Comparison of ENCODE assay signal across 35 cellular contexts in genomic region chr6:29130644-29131043, GRCh38. TPM values are rescaled to one million over a fixed set of nuclear protein-coding genes. Genes with fewer than 3 reads are reported as not detected.
"Had no signal": no experiment of that assay in that cellular context is flagged by ENCODE, and none has a peak within 500 bp of the region (broad histone marks: within the 10 kb centered on the region; RNA-seq: fewer than 3 reads in every experiment).

No MANE protein-coding gene starts in this region.

- H3K9me3 ChIP-seq: adrenal gland, body of pancreas, esophagus muscularis mucosa, gastrocnemius medialis had no signal

- H3K36me3 ChIP-seq: adrenal gland, esophagus muscularis mucosa, gastrocnemius medialis, WERI-Rb-1 had no signal

- H3K27me3 ChIP-seq: adrenal gland, foreskin keratinocyte, gastrocnemius medialis had no signal

- H3K4me1 ChIP-seq: adrenal gland, body of pancreas, esophagus muscularis mucosa, foreskin keratinocyte, gastrocnemius medialis had no signal

- ATAC-seq: activated CD4-positive, CD25-positive, alpha-beta regulatory T cell treated with anti-CD3 and anti-CD28 coated beads, Interleukin-2, amount 50 U/mL, for 24 hours; activated CD8-positive, alpha-beta memory T cell treated with anti-CD3 and anti-CD28 coated beads, Interleukin-2, amount 10 ng/mL, durations not matched to agents 7 days and 5 days; activated CD8-positive, alpha-beta T cell treated with anti-CD3 and anti-CD28 coated beads, Interleukin-2, amount 10 ng/mL, durations not matched to agents 7 days and 5 days; activated naive CD4-positive, alpha-beta T cell treated with anti-CD3 and anti-CD28 coated beads, Interleukin-2, amount 50 U/mL, for 72 hours; body of pancreas; effector memory CD8-positive, alpha-beta T cell; foreskin keratinocyte; gastrocnemius medialis; T-helper 17 cell had no signal

- DNase-seq: activated B cell treated with CpG ODN at 0.5 μM for 24 hours; activated CD4-positive, alpha-beta T cell treated with anti-CD3 and anti-CD28 coated beads for 48 hours; activated CD4-positive, alpha-beta T cell treated with anti-CD3 and anti-CD28 coated beads, Interleukin-2, amount 50 U/mL, for 1 hour; activated CD4-positive, alpha-beta T cell treated with anti-CD3 and anti-CD28 coated beads, Interleukin-2, amount 50 U/mL, for 48 hours; activated CD8-positive, alpha-beta memory T cell treated with anti-CD3 and anti-CD28 coated beads, Interleukin-2, amount 10 ng/mL, durations not matched to agents 7 days and 5 days; activated CD8-positive, alpha-beta memory T cell treated with anti-CD3 and anti-CD28 coated beads, Interleukin-2, amount 50 U/mL, for 4 hours; activated CD8-positive, alpha-beta T cell treated with anti-CD3 and anti-CD28 coated beads, Interleukin-2, amount 10 ng/mL, durations not matched to agents 7 days and 5 days; activated gamma-delta T cell; activated naive CD4-positive, alpha-beta T cell; activated naive CD4-positive, alpha-beta T cell treated with anti-CD3 and anti-CD28 coated beads, Interleukin-2, amount 10 ng/mL, durations not matched to agents 7 days and 5 days; activated T-cell treated with anti-CD3 and anti-CD28 coated beads, Interleukin-2, amount 50 U/mL, for 1 hour; activated T-cell treated with anti-CD3 and anti-CD28 coated beads, Interleukin-2, amount 50 U/mL, for 48 hours; adrenal gland; amygdala; aorta; body of pancreas; caudate nucleus; cortex of kidney; dermis blood vessel endothelial cell; effector CD4-positive, alpha-beta T cell; effector memory CD8-positive, alpha-beta T cell; erythroblast; foreskin keratinocyte; gastrocnemius medialis; T-helper 1 cell; T-helper 17 cell; T1000; WERI-Rb-1 had no signal

- H3K4me3 Mint-ChIP-seq: activated B cell treated with CpG ODN at 0.5 μM for 24 hours; activated CD8-positive, alpha-beta memory T cell treated with anti-CD3 and anti-CD28 coated beads, Interleukin-2, amount 10 ng/mL, durations not matched to agents 7 days and 5 days; activated CD8-positive, alpha-beta T cell treated with anti-CD3 and anti-CD28 coated beads, Interleukin-2, amount 10 ng/mL, durations not matched to agents 7 days and 5 days; activated naive CD4-positive, alpha-beta T cell treated with anti-CD3 and anti-CD28 coated beads, Interleukin-2, amount 10 ng/mL, durations not matched to agents 7 days and 5 days; effector memory CD8-positive, alpha-beta T cell; T-helper 17 cell; T-helper 2 cell treated with Interferon-gamma antibody and Interleukin-4, amounts not matched to agents 5 μg/mL and 100 μg/mL, for 36 hours had no signal

- FAIRE-seq: colon had no signal

- H3K27ac Mint-ChIP-seq: activated B cell treated with CpG ODN at 0.5 μM for 24 hours; activated CD8-positive, alpha-beta memory T cell treated with anti-CD3 and anti-CD28 coated beads, Interleukin-2, amount 10 ng/mL, durations not matched to agents 7 days and 5 days; activated CD8-positive, alpha-beta T cell treated with anti-CD3 and anti-CD28 coated beads, Interleukin-2, amount 10 ng/mL, durations not matched to agents 7 days and 5 days; activated naive CD4-positive, alpha-beta T cell treated with anti-CD3 and anti-CD28 coated beads, Interleukin-2, amount 50 U/mL, for 72 hours; effector memory CD8-positive, alpha-beta T cell; T-helper 17 cell; T-helper 2 cell treated with Interferon-gamma antibody and Interleukin-4, amounts not matched to agents 5 μg/mL and 100 μg/mL, for 36 hours had no signal

- H3K4me3 ChIP-seq: adrenal gland, body of pancreas, esophagus muscularis mucosa, gastrocnemius medialis had no signal

- H3K27ac ChIP-seq: adrenal gland, body of pancreas, esophagus muscularis mucosa, foreskin keratinocyte, gastrocnemius medialis, WERI-Rb-1 had no signal

- H3K36me3 Mint-ChIP-seq: activated CD8-positive, alpha-beta memory T cell treated with anti-CD3 and anti-CD28 coated beads, Interleukin-2, amount 10 ng/mL, durations not matched to agents 7 days and 5 days; activated naive CD4-positive, alpha-beta T cell treated with anti-CD3 and anti-CD28 coated beads, Interleukin-2, amount 10 ng/mL, durations not matched to agents 7 days and 5 days; activated naive CD4-positive, alpha-beta T cell treated with anti-CD3 and anti-CD28 coated beads, Interleukin-2, amount 50 U/mL, for 72 hours had no signal

- H3K4me1 Mint-ChIP-seq: activated B cell treated with CpG ODN at 0.5 μM for 24 hours; activated CD8-positive, alpha-beta memory T cell treated with anti-CD3 and anti-CD28 coated beads, Interleukin-2, amount 10 ng/mL, durations not matched to agents 7 days and 5 days; activated naive CD4-positive, alpha-beta T cell treated with anti-CD3 and anti-CD28 coated beads, Interleukin-2, amount 10 ng/mL, durations not matched to agents 7 days and 5 days; T-helper 17 cell had no signal

- H3K9me3 Mint-ChIP-seq: activated B cell treated with CpG ODN at 0.5 μM for 24 hours; activated naive CD4-positive, alpha-beta T cell treated with anti-CD3 and anti-CD28 coated beads, Interleukin-2, amount 10 ng/mL, durations not matched to agents 7 days and 5 days; activated naive CD4-positive, alpha-beta T cell treated with anti-CD3 and anti-CD28 coated beads, Interleukin-2, amount 50 U/mL, for 72 hours; effector memory CD8-positive, alpha-beta T cell; T-helper 2 cell treated with Interferon-gamma antibody and Interleukin-4, amounts not matched to agents 5 μg/mL and 100 μg/mL, for 36 hours had no signal

RNA-seq across cellular contexts. Expression of gene OR2J3, which starts 22.8 kb away (rescaled TPM):
- total RNA-seq: activated B cell treated with CpG ODN at 0.5 μM for 24 hours; activated CD8-positive, alpha-beta memory T cell treated with anti-CD3 and anti-CD28 coated beads for 36 hours; activated CD8-positive, alpha-beta memory T cell treated with anti-CD3 and anti-CD28 coated beads, Interleukin-2, amount 10 ng/mL, durations not matched to agents 7 days and 5 days; activated CD8-positive, alpha-beta T cell treated with anti-CD3 and anti-CD28 coated beads, Interleukin-2, amount 10 ng/mL, durations not matched to agents 7 days and 5 days; activated naive CD4-positive, alpha-beta T cell treated with anti-CD3 and anti-CD28 coated beads, Interleukin-2, amount 50 U/mL, for 72 hours; adrenal gland; aorta; body of pancreas; chondrocyte; dermis blood vessel endothelial cell; esophagus muscularis mucosa; foreskin keratinocyte; gastrocnemius medialis; T-helper 17 cell had no signal
- polyA plus RNA-seq: adrenal gland, foreskin keratinocyte had no signal

RNA-seq across cellular contexts. Expression of gene OR2J1, which starts 31.4 kb away (rescaled TPM):
- total RNA-seq: activated B cell treated with CpG ODN at 0.5 μM for 24 hours; activated CD8-positive, alpha-beta memory T cell treated with anti-CD3 and anti-CD28 coated beads for 36 hours; activated CD8-positive, alpha-beta memory T cell treated with anti-CD3 and anti-CD28 coated beads, Interleukin-2, amount 10 ng/mL, durations not matched to agents 7 days and 5 days; activated CD8-positive, alpha-beta T cell treated with anti-CD3 and anti-CD28 coated beads, Interleukin-2, amount 10 ng/mL, durations not matched to agents 7 days and 5 days; activated naive CD4-positive, alpha-beta T cell treated with anti-CD3 and anti-CD28 coated beads, Interleukin-2, amount 50 U/mL, for 72 hours; adrenal gland; aorta; body of pancreas; chondrocyte; dermis blood vessel endothelial cell; esophagus muscularis mucosa; foreskin keratinocyte; gastrocnemius medialis; T-helper 17 cell had no signal
- polyA plus RNA-seq: adrenal gland, aorta, foreskin keratinocyte had no signal

RNA-seq across cellular contexts. Expression of gene OR2J2, which starts 40.1 kb away (rescaled TPM):
- total RNA-seq: activated B cell treated with CpG ODN at 0.5 μM for 24 hours; activated CD8-positive, alpha-beta memory T cell treated with anti-CD3 and anti-CD28 coated beads for 36 hours; activated CD8-positive, alpha-beta memory T cell treated with anti-CD3 and anti-CD28 coated beads, Interleukin-2, amount 10 ng/mL, durations not matched to agents 7 days and 5 days; activated CD8-positive, alpha-beta T cell treated with anti-CD3 and anti-CD28 coated beads, Interleukin-2, amount 10 ng/mL, durations not matched to agents 7 days and 5 days; activated naive CD4-positive, alpha-beta T cell treated with anti-CD3 and anti-CD28 coated beads, Interleukin-2, amount 50 U/mL, for 72 hours; adrenal gland; aorta; body of pancreas; chondrocyte; dermis blood vessel endothelial cell; esophagus muscularis mucosa; foreskin keratinocyte; gastrocnemius medialis; T-helper 17 cell had no signal
- polyA plus RNA-seq: adrenal gland, aorta, foreskin keratinocyte had no signal

RNA-seq across cellular contexts. Expression of gene OR2B3, which starts 43.5 kb away (rescaled TPM):
- total RNA-seq: activated B cell treated with CpG ODN at 0.5 μM for 24 hours; activated CD8-positive, alpha-beta memory T cell treated with anti-CD3 and anti-CD28 coated beads for 36 hours; activated CD8-positive, alpha-beta memory T cell treated with anti-CD3 and anti-CD28 coated beads, Interleukin-2, amount 10 ng/mL, durations not matched to agents 7 days and 5 days; activated CD8-positive, alpha-beta T cell treated with anti-CD3 and anti-CD28 coated beads, Interleukin-2, amount 10 ng/mL, durations not matched to agents 7 days and 5 days; activated naive CD4-positive, alpha-beta T cell treated with anti-CD3 and anti-CD28 coated beads, Interleukin-2, amount 50 U/mL, for 72 hours; adrenal gland; aorta; body of pancreas; chondrocyte; dermis blood vessel endothelial cell; esophagus muscularis mucosa; foreskin keratinocyte; gastrocnemius medialis; T-helper 17 cell had no signal
- polyA plus RNA-seq: adrenal gland, aorta, foreskin keratinocyte had no signal
